Comparison of ENCODE assay signal across 6 cellular contexts in genomic region chr9:136438548-136438908, GRCh38. TPM values are rescaled to one million over a fixed set of nuclear protein-coding genes. Genes with fewer than 3 reads are reported as not detected.
DNase-seq lines count a peak whose midpoint lies in the region; ATAC-seq and TF ChIP-seq lines count a peak whose summit lies in the region.

No MANE protein-coding gene starts in this region.

- TF ChIP-seq POLR2A in prostate gland (IDR thresholded peaks at IDR 0.05) = no peak

- H3K27me3 ChIP-seq in duodenal mucosa (ENCODE audit: control insufficient read depth in 1 of 2, insufficient read depth in 2 of 2, low read length in 2 of 2) (no peaks in the 10 kb centered on the region), prostate gland (replicated peaks; ENCODE audit: insufficient read depth) (no peaks in the 10 kb centered on the region)

- ATAC-seq in HG03135 (IDR thresholded peaks at IDR 0.05; ENCODE audit: unreplicated experiment) (peak; percentile 8), GM18520 (IDR thresholded peaks at IDR 0.05; ENCODE audit: unreplicated experiment) (no peak)

- peaks cover 16 to 38% of the 10 kb centered on the region in 2 donors for H3K36me3 ChIP-seq in duodenal mucosa (ENCODE audit: control insufficient read depth in 1 of 2, insufficient read depth in 2 of 2, low read length in 2 of 2)
- H3K36me3 ChIP-seq in prostate gland = peaks cover 0 to 10% of the 10 kb centered on the region in 2 donors

- H3K4me3 ChIP-seq in duodenal mucosa (ENCODE audit: low read depth in 1 of 2, low read length in 2 of 2) = peak overlapping the region; percentile 77 to 85
- peak overlapping the region; percentile 88 to 92 for H3K4me3 ChIP-seq in prostate gland

- under 1% methylated on average over 24 of the region's 36 CpGs for WGBS in prostate gland

- TF ChIP-seq CTCF in prostate gland (IDR thresholded peaks at IDR 0.05) = no peak

- H3K4me1 ChIP-seq in duodenal mucosa (ENCODE audit: control insufficient read depth in 1 of 2, insufficient read depth in 2 of 2, low read length in 2 of 2) (peaks cover 23 to 25% of the 10 kb centered on the region in 2 donors), prostate gland (replicated peaks) (peaks cover 11% of the 10 kb centered on the region)

- intact Hi-C loops in prostate gland (cut with DNase I) = no loop called here

- H3K9ac ChIP-seq in duodenal mucosa (ENCODE audit: low read depth in 1 of 2, low read length in 2 of 2) = peak overlapping the region; percentile 62 to 70

- DNase-seq in COLO668 (lab: John Stamatoyannopoulos, UW; ENCODE audit: unreplicated experiment) (peak; percentile 28), prostate gland (ENCODE audit: low spot score) (no peak), SW 1271 (lab: John Stamatoyannopoulos, UW) (no peak)

- H3K27ac ChIP-seq in duodenal mucosa (ENCODE audit: low read depth, low read length) (no peak overlapping the region), prostate gland (peak overlapping the region in 1 of 2 donors; percentile 67)

- H3K9me3 ChIP-seq in duodenal mucosa (ENCODE audit: control insufficient read depth in 1 of 2, low read length in 2 of 2) = no peaks in the 10 kb centered on the region
- H3K9me3 ChIP-seq in prostate gland = no peaks in the 10 kb centered on the region

RNA-seq across cellular contexts. Expression of gene INPP5E, which starts 1.1 kb away (rescaled TPM):
- 10 to 100 TPM; 10.7 to 22.7 TPM for total RNA-seq in prostate gland

RNA-seq across cellular contexts. Expression of gene PMPCA, which starts 28.1 kb away (rescaled TPM):
- 10 to 100 TPM; 29.2 to 58.7 TPM for total RNA-seq in prostate gland

RNA-seq across cellular contexts. Expression of gene ENTR1, which starts 28.1 kb away (rescaled TPM):
- total RNA-seq in prostate gland = 10 to 100 TPM; 19.9 to 52.5 TPM

RNA-seq across cellular contexts. Expression of gene SNAPC4, which starts 38.6 kb away (rescaled TPM):
- 10 to 100 TPM in 1 of 2 donors, 1 to 10 TPM in 1; 8.6 to 22.2 TPM for total RNA-seq in prostate gland

RNA-seq across cellular contexts. Expression of gene SEC16A, which starts 44.3 kb away (rescaled TPM):
- 100 to 1,000 TPM in 1 of 2 donors, 10 to 100 TPM in 1; 94.7 to 111 TPM for total RNA-seq in prostate gland
